10 cellular contexts compared by ENCODE assay signal in genomic region chr11:3164138-3164539, GRCh38. TPM values are rescaled to one million over a fixed set of nuclear protein-coding genes. Genes with fewer than 3 reads are reported as not detected.
A peak's percentile ranks its signal among the peaks of the same experiment; 100 is the strongest.
DNase-seq lines count a peak whose midpoint lies in the region; ATAC-seq and TF ChIP-seq lines count a peak whose summit lies in the region.
"Had no signal": no experiment of that assay in that cellular context is flagged by ENCODE, and none has a peak within 500 bp of the region (broad histone marks: within the 10 kb centered on the region; RNA-seq: fewer than 3 reads in every experiment).

No MANE protein-coding gene starts in this region.

- no peak overlapping the region for H2BK120ac ChIP-seq in mesendoderm (ENCODE audit: low read depth, low read length)

- no peaks in the 10 kb centered on the region for H3K79me2 ChIP-seq in mesendoderm (ENCODE audit: control insufficient read depth, insufficient read depth, low read length)

- H3K4me1 ChIP-seq in mesendoderm (ENCODE audit: control insufficient read depth, low read depth, low read length) (peaks cover 10% of the 10 kb centered on the region), urinary bladder (ENCODE audit: insufficient read depth) (peaks cover 2% of the 10 kb centered on the region)

- no peak for ATAC-seq in activated T-cell treated with anti-CD3 and anti-CD28 coated beads, Interleukin-2, amount 50 U/mL, for 4 hours
- ATAC-seq in GM21825 (IDR thresholded peaks at IDR 0.05; ENCODE audit: unreplicated experiment) = no peak
- ATAC-seq in stimulated activated memory B cell treated with anti-CD40 and anti-IgM and Interleukin-4, amounts not matched to agents 10 μg/mL and 1 μg/mL and 100 μg/mL, for 72 hours = no peak

- peak overlapping the region; percentile 74 for H3K4me3 Mint-ChIP-seq in activated T-cell treated with anti-CD3 and anti-CD28 coated beads, Interleukin-2, amount 50 U/mL, for 4 hours
- no peak overlapping the region for H3K4me3 Mint-ChIP-seq in stimulated activated memory B cell treated with anti-CD40 and anti-IgM and Interleukin-4, amounts not matched to agents 10 μg/mL and 1 μg/mL and 100 μg/mL, for 72 hours

- no peaks in the 10 kb centered on the region for H3K36me3 Mint-ChIP-seq in activated T-cell treated with anti-CD3 and anti-CD28 coated beads, Interleukin-2, amount 50 U/mL, for 4 hours (ENCODE audit: insufficient read depth)
- no peaks in the 10 kb centered on the region for H3K36me3 Mint-ChIP-seq in stimulated activated memory B cell treated with anti-CD40 and anti-IgM and Interleukin-4, amounts not matched to agents 10 μg/mL and 1 μg/mL and 100 μg/mL, for 72 hours

- H3K36me3 ChIP-seq in mesendoderm (ENCODE audit: control insufficient read depth, insufficient read depth, low read length) (no peaks in the 10 kb centered on the region), urinary bladder (ENCODE audit: insufficient read depth) (no peaks in the 10 kb centered on the region)

- no peak overlapping the region for H4K8ac ChIP-seq in mesendoderm (ENCODE audit: low read depth, low read length)

- DNase-seq in activated T-cell treated with anti-CD3 and anti-CD28 coated beads, Interleukin-2, amount 50 U/mL, for 4 hours = no peak
- DNase-seq in activated T-cell treated with anti-CD3 and anti-CD28 coated beads, Interleukin-2, amount 50 U/mL, for 1 hour = no peak
- DNase-seq in cardiac fibroblast (ENCODE audit: low read depth in 2 of 2) (no peak), mesendoderm (peak; percentile 20), NCI-H187 (lab: John Stamatoyannopoulos, UW) (no peak)

- H3K4me2 ChIP-seq in mesendoderm (ENCODE audit: low read length) = peak overlapping the region; percentile 29

- WGBS in mesendoderm (ENCODE audit: extremely low coverage, insufficient coverage, low lambda C conversion rate) = no CpG with 5 or more reads among the region's 13 CpGs
- WGBS in urinary bladder = 6% methylated on average over 13 of the region's 13 CpGs

- H3K27ac ChIP-seq in mesendoderm (ENCODE audit: low read depth, low read length) (no peak overlapping the region), urinary bladder (ENCODE audit: low read depth) (peak overlapping the region; percentile 42)

- H3K23ac ChIP-seq in mesendoderm (ENCODE audit: low read length) = no peak overlapping the region

- H3K4ac ChIP-seq in mesendoderm (ENCODE audit: low read depth, low read length) = no peak overlapping the region

- peak overlapping the region; percentile 84 for H3K56ac ChIP-seq in mesendoderm (ENCODE audit: low read length)

- no peak overlapping the region for H3K27ac Mint-ChIP-seq in stimulated activated memory B cell treated with anti-CD40 and anti-IgM and Interleukin-4, amounts not matched to agents 10 μg/mL and 1 μg/mL and 100 μg/mL, for 72 hours

- no peak overlapping the region for H4K5ac ChIP-seq in mesendoderm (ENCODE audit: low read length)

- TF ChIP-seq CTCF in cardiac fibroblast (IDR thresholded peaks at IDR 0.05; ENCODE audit: low read depth, low read length) = no peak

- no peak overlapping the region for H2BK5ac ChIP-seq in mesendoderm (ENCODE audit: low read length)

- peaks cover 1% of the 10 kb centered on the region for H3K79me1 ChIP-seq in mesendoderm (ENCODE audit: low read length)

- H3K27me3 ChIP-seq in mesendoderm (ENCODE audit: insufficient read depth, low read length, poor library complexity) = no peaks in the 10 kb centered on the region

- H2BK15ac ChIP-seq in mesendoderm (replicated peaks; ENCODE audit: low read depth) = no peak overlapping the region

- H3K18ac ChIP-seq in mesendoderm (ENCODE audit: low read length) = peak overlapping the region; percentile 55

- H3K27me3 Mint-ChIP-seq in activated T-cell treated with anti-CD3 and anti-CD28 coated beads, Interleukin-2, amount 50 U/mL, for 4 hours (ENCODE audit: low read depth) = peaks cover 52% of the 10 kb centered on the region
- peaks cover 74% of the 10 kb centered on the region for H3K27me3 Mint-ChIP-seq in stimulated activated memory B cell treated with anti-CD40 and anti-IgM and Interleukin-4, amounts not matched to agents 10 μg/mL and 1 μg/mL and 100 μg/mL, for 72 hours

- H3K9ac ChIP-seq in mesendoderm (ENCODE audit: low read length) = peak overlapping the region; percentile 31

- H3K4me1 Mint-ChIP-seq in activated T-cell treated with anti-CD3 and anti-CD28 coated beads, Interleukin-2, amount 50 U/mL, for 4 hours (ENCODE audit: low read depth) = peaks cover 25% of the 10 kb centered on the region
- peaks cover 6% of the 10 kb centered on the region for H3K4me1 Mint-ChIP-seq in stimulated activated memory B cell treated with anti-CD40 and anti-IgM and Interleukin-4, amounts not matched to agents 10 μg/mL and 1 μg/mL and 100 μg/mL, for 72 hours

- no peaks in the 10 kb centered on the region for H3K9me3 Mint-ChIP-seq in activated T-cell treated with anti-CD3 and anti-CD28 coated beads, Interleukin-2, amount 50 U/mL, for 4 hours
- no peaks in the 10 kb centered on the region for H3K9me3 Mint-ChIP-seq in stimulated activated memory B cell treated with anti-CD40 and anti-IgM and Interleukin-4, amounts not matched to agents 10 μg/mL and 1 μg/mL and 100 μg/mL, for 72 hours

- H3K4me3 ChIP-seq in cardiac fibroblast (replicated peaks in 1 of 2; ENCODE audit: low read depth in 2 of 2, low read length in 2 of 2) (peak overlapping the region; percentile 89 to 90), mesendoderm (ENCODE audit: low read length) (peak overlapping the region; percentile 50), urinary bladder (ENCODE audit: low read depth, low read length) (peak overlapping the region; percentile 83)

- no peak overlapping the region for H2AK5ac ChIP-seq in mesendoderm (ENCODE audit: low read length)

RNA-seq across cellular contexts. Expression of gene OSBPL5, which starts 1.0 kb away (rescaled TPM):
- total RNA-seq in activated T-cell treated with anti-CD3 and anti-CD28 coated beads, Interleukin-2, amount 50 U/mL, for 4 hours = 1 to 10 TPM; 2.7 to 5.0 (median 4.0) TPM
- 1.7 TPM for polyA plus RNA-seq in mesendoderm (2013, experiment 1 of 2)
- polyA plus RNA-seq in mesendoderm (2013, experiment 2 of 2) = 1.4 TPM
- 22.4 TPM for total RNA-seq in urinary bladder
- polyA plus RNA-seq in urinary bladder = 40.5 TPM

RNA-seq across cellular contexts. Expression of gene MRGPRG, which starts 54.5 kb away (rescaled TPM):
- not detected for total RNA-seq in activated T-cell treated with anti-CD3 and anti-CD28 coated beads, Interleukin-2, amount 50 U/mL, for 4 hours
- not detected for polyA plus RNA-seq in mesendoderm (2013, experiment 1 of 2)
- polyA plus RNA-seq in mesendoderm (2013, experiment 2 of 2) = not detected
- not detected for total RNA-seq in urinary bladder
- polyA plus RNA-seq in urinary bladder = not detected
- total RNA-seq: Daoy, LHCN-M2 had no signal
